ENCODE assay signal across 19 cellular contexts in the genomic region with DNA sequence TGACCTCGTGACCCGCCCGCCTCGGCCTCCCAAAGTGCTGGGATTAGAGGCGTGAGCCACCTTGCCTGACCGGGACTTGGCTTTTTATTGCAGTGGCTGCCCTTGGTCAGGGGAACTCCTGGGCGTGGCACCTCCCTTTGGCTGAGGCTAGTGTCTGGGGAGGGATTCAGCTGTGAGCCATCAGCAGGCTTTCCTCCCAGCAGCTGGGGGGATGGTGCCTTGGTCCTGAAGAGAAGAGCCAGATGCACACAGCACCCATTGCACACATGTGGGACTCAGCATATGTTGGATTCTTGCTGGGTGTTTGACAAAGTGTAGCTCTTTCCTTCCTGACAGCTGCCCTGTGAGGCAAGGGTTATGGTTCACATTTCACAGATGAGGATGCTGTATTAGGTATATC. TPM values are rescaled to one million over a fixed set of nuclear protein-coding genes. Genes with fewer than 3 reads are reported as not detected.
DNase-seq lines count a peak whose midpoint lies in the region; ATAC-seq and TF ChIP-seq lines count a peak whose summit lies in the region.
"Had no signal": no experiment of that assay in that cellular context is flagged by ENCODE, and none has a peak within 500 bp of the region (broad histone marks: within the 10 kb centered on the region; RNA-seq: fewer than 3 reads in every experiment).

No MANE protein-coding gene starts in this region.

- peak overlapping the region; percentile 23 to 61 for H3K27ac Mint-ChIP-seq in activated naive CD4-positive, alpha-beta T cell treated with anti-CD3 and anti-CD28 coated beads, Interleukin-2, amount 50 U/mL, for 72 hours
- H3K27ac Mint-ChIP-seq: activated CD4-positive, alpha-beta memory T cell treated with anti-CD3 and anti-CD28 coated beads, Interleukin-2, amount 10 ng/mL, durations not matched to agents 7 days and 5 days; T-helper 2 cell treated with Interferon-gamma antibody and Interleukin-4, amounts not matched to agents 5 μg/mL and 100 μg/mL, for 36 hours had no signal

- TF ChIP-seq CTCF in GM20000 (IDR thresholded peaks at IDR 0.05; ENCODE audit: extremely low read depth, missing control alignments), result no peak

- no peak for ATAC-seq in activated naive CD4-positive, alpha-beta T cell treated with anti-CD3 and anti-CD28 coated beads, Interleukin-2, amount 50 U/mL, for 72 hours
- ATAC-seq: K562, lower lobe of right lung had no signal

- H3K36me3 Mint-ChIP-seq in activated naive CD4-positive, alpha-beta T cell treated with anti-CD3 and anti-CD28 coated beads, Interleukin-2, amount 50 U/mL, for 72 hours, result peaks cover 0 to 55% of the 10 kb centered on the region in 2 donors

- H3K36me3 ChIP-seq in H7 (replicated peaks; ENCODE audit: control insufficient read depth, insufficient read depth, low read length), result no peaks in the 10 kb centered on the region
- H3K36me3 ChIP-seq: cardiac muscle cell, ovary, transverse colon had no signal

- H3K4me3 ChIP-seq in H7 (ENCODE audit: insufficient read depth, low read depth, low read length), result no peak overlapping the region
- H3K4me3 ChIP-seq: cardiac muscle cell, K562, lower lobe of right lung, ovary, transverse colon had no signal

- H3K9me3 Mint-ChIP-seq in activated naive CD4-positive, alpha-beta T cell treated with anti-CD3 and anti-CD28 coated beads, Interleukin-2, amount 50 U/mL, for 72 hours, result no peaks in the 10 kb centered on the region
- H3K9me3 Mint-ChIP-seq: activated CD4-positive, alpha-beta memory T cell treated with anti-CD3 and anti-CD28 coated beads, Interleukin-2, amount 10 ng/mL, durations not matched to agents 7 days and 5 days; T-helper 2 cell treated with Interferon-gamma antibody and Interleukin-4, amounts not matched to agents 5 μg/mL and 100 μg/mL, for 36 hours had no signal

- no peak for DNase-seq in activated naive CD4-positive, alpha-beta T cell treated with anti-CD3 and anti-CD28 coated beads, Interleukin-2, amount 50 U/mL, for 72 hours (ENCODE audit: low spot score in 2 of 2)
- no peak for DNase-seq in activated naive CD4-positive, alpha-beta T cell (lab: John Stamatoyannopoulos, UW)
- DNase-seq in RPMI7951 (ENCODE audit: low read depth), result peak; percentile 81
- peak; percentile 27 for DNase-seq in glomerular visceral epithelial cell (ENCODE audit: extremely low spot score)
- DNase-seq in stromal cell of bone marrow (ENCODE audit: low read depth), result peak; percentile 43
- no peak for DNase-seq in GM20000 (ENCODE audit: low spot score)
- no peak for DNase-seq in stimulated activated naive CD4-positive, alpha-beta T cell (lab: John Stamatoyannopoulos, UW)
- no peak for DNase-seq in H7
- DNase-seq: activated CD4-positive, alpha-beta memory T cell treated with anti-CD3 and anti-CD28 coated beads, Interleukin-2, amount 10 ng/mL, durations not matched to agents 7 days and 5 days; activated gamma-delta T cell; DMS153; hippocampal formation; lower lobe of right lung; ovary; stimulated activated CD4-positive, alpha-beta T cell treated with anti-CD3 and anti-CD28 coated beads, Interleukin-12 subunit alpha, Interleukin-12 subunit beta, amount 100 ng/mL, for 4 hours; transverse colon had no signal

- no peaks in the 10 kb centered on the region; the same call in 1 of the 2 replicates for H3K27me3 ChIP-seq in H7 (ENCODE audit: control insufficient read depth, insufficient read depth, low read length)
- H3K27me3 ChIP-seq: cardiac muscle cell, ovary, transverse colon had no signal

RNA-seq across cellular contexts. Expression of gene CYTH4, which starts 8.4 kb away (rescaled TPM):
- total RNA-seq in activated naive CD4-positive, alpha-beta T cell treated with anti-CD3 and anti-CD28 coated beads, Interleukin-2, amount 50 U/mL, for 72 hours, result 10 to 100 TPM; 60.7 to 69.7 TPM
- 1.2 and 1.6 TPM in 2 replicates for total RNA-seq in RPMI7951 (2014; rRNA removed; shearing (Covaris generic))
- total RNA-seq in H7 (2014; rRNA removed; shearing (Covaris generic)), result not detected in 2 replicates
- total RNA-seq: cardiac muscle cell had no signal

RNA-seq across cellular contexts. Expression of gene RAC2, which starts 46.7 kb away (rescaled TPM):
- total RNA-seq in activated naive CD4-positive, alpha-beta T cell treated with anti-CD3 and anti-CD28 coated beads, Interleukin-2, amount 50 U/mL, for 72 hours, result 100 to 1,000 TPM; 655 to 769 TPM
- total RNA-seq in RPMI7951 (2014; rRNA removed; shearing (Covaris generic)), result 138 and 151 TPM in 2 replicates
- 9.4 and 9.6 TPM in 2 replicates for total RNA-seq in H7 (2014; rRNA removed; shearing (Covaris generic))

Comparison
In these comparisons a context has a peak if more than half of its experiments do, and no peak if none do; other contexts are left out.
1. DNase-seq: peak in RPMI7951 (single experiment), glomerular visceral epithelial cell (single experiment) and stromal cell of bone marrow (single experiment); none in activated naive CD4-positive, alpha-beta T cell treated with anti-CD3 and anti-CD28 coated beads, Interleukin-2, amount 50 U/mL, for 72 hours (0 of 2), activated naive CD4-positive, alpha-beta T cell (0 of 4), GM20000 (single experiment), stimulated activated naive CD4-positive, alpha-beta T cell (0 of 6) and H7 (single experiment).
2. RNA of gene CYTH4, which starts 8.4 kb away (total RNA-seq): 60.7 to 69.7 TPM in activated naive CD4-positive, alpha-beta T cell treated with anti-CD3 and anti-CD28 coated beads, Interleukin-2, amount 50 U/mL, for 72 hours; 1.2 to 1.6 TPM in RPMI7951 and not detected in H7; every median in the first group is over 10 times any median in the second.
3. RNA of gene RAC2, which starts 46.7 kb away (total RNA-seq): 655 to 769 TPM in activated naive CD4-positive, alpha-beta T cell treated with anti-CD3 and anti-CD28 coated beads, Interleukin-2, amount 50 U/mL, for 72 hours and 138 to 151 TPM in RPMI7951; 9.4 to 9.6 TPM in H7; every median in the first group is over 10 times any median in the second.